ENCODE assay signal across 24 cellular contexts in genomic region chr1:233638513-233638912, GRCh38. TPM values are rescaled to one million over a fixed set of nuclear protein-coding genes. Genes with fewer than 3 reads are reported as not detected.
A peak's percentile ranks its signal among the peaks of the same experiment; 100 is the strongest.
DNase-seq lines count a peak whose midpoint lies in the region; ATAC-seq, FAIRE-seq and TF ChIP-seq lines count a peak whose summit lies in the region.
"Had no signal": no experiment of that assay in that cellular context is flagged by ENCODE, and none has a peak within 500 bp of the region (broad histone marks: within the 10 kb centered on the region; RNA-seq: fewer than 3 reads in every experiment).

No MANE protein-coding gene starts in this region.

- peak overlapping the region in 1 of 2 experiments; percentile 65; a peak in 2 of 4 replicates for H3K9ac ChIP-seq in K562 (ENCODE audit: insufficient read depth in 1 of 2, low read depth in 2 of 2, low read length in 2 of 2)
- no peak overlapping the region for H3K9ac ChIP-seq in H1 (replicated peaks in 1 of 4; ENCODE audit: extremely low read depth in 1 of 4, low read depth in 3 of 4, low read length in 3 of 4)
- H3K9ac ChIP-seq: BLaER1 had no signal

- 0 out of 2 replicates have a peak, but pooled peaks cover 2% of the 10 kb centered on the region for H3K79me1 ChIP-seq in H1 (ENCODE audit: low read depth, low read length)

- TF ChIP-seq POLR2A in K562 (conservative IDR thresholded peaks at IDR 0.05) (no peak), H1 (IDR thresholded peaks at IDR 0.05; ENCODE audit: control extremely low read depth in 1 of 2, low read depth in 2 of 2, low read length in 2 of 2) (no peak)

- no peak overlapping the region for H2BK120ac ChIP-seq in H1 (replicated peaks; ENCODE audit: low read depth, low read length)

- H3K79me2 ChIP-seq in K562 (ENCODE audit: control insufficient read depth, insufficient read depth, low read length) (peaks cover 32% of the 10 kb centered on the region), H1 (ENCODE audit: control insufficient read depth in 1 of 2, insufficient read depth in 2 of 2, low read length in 2 of 2) (peaks cover 0 to 11% of the 10 kb centered on the region in 2 experiments; a peak in 2 of 4 replicates)

- H4K8ac ChIP-seq in H1 (ENCODE audit: extremely low read depth, insufficient read depth, low read length): no peak overlapping the region

- H3K4me1 ChIP-seq in K562 (replicated peaks in 1 of 2; ENCODE audit: control insufficient read depth in 2 of 2, insufficient read depth in 2 of 2, low read length in 2 of 2) (peaks cover 18 to 41% of the 10 kb centered on the region in 2 experiments), H1 (replicated peaks in 1 of 4; ENCODE audit: control insufficient read depth in 3 of 4, insufficient read depth in 4 of 4, low read length in 3 of 4) (peaks cover 0 to 9% (median 6%) of the 10 kb centered on the region in 4 experiments; a peak in 5 of 7 replicates)
- H3K4me1 ChIP-seq: BLaER1 had no signal

- no peak overlapping the region for H3K27ac ChIP-seq in K562 (ENCODE audit: extremely low read depth, low read depth, low read length)
- H3K27ac ChIP-seq in H1 (ENCODE audit: low read depth, low read length): no peak overlapping the region
- H3K27ac ChIP-seq: BLaER1 had no signal

- intact Hi-C loops in K562 (cut with micrococcal nuclease): loop anchor here (10.0 kb wide), 1 partner anchor 156 kb away; no protein-coding TSS in a partner anchor

- no peak overlapping the region for H3K4ac ChIP-seq in H1 (replicated peaks; ENCODE audit: insufficient read length, low read depth, low read length)

- CTCF ChIA-PET in K562 (lab: Yijun Ruan, JAX; ENCODE audit: low intra/inter-chr PET ratio): no interaction called here
- CTCF ChIA-PET in H1 (lab: Charles Lee; ENCODE audit: partially characterized antibody): interaction anchor here (0.5 to 1.0 kb wide), 2 partner anchors 34 to 37 kb away, joined by 3 read pairs; no protein-coding TSS in a partner anchor

- H2BK12ac ChIP-seq in H1 (ENCODE audit: low read depth, low read length): 0 out of 2 replicates have a peak overlapping the region, but pooled peaks have one; percentile 42

- H4K91ac ChIP-seq in H1 (replicated peaks; ENCODE audit: insufficient read length, low read length): no peak overlapping the region

- H4K20me1 ChIP-seq in K562 (replicated peaks; ENCODE audit: control insufficient read depth, insufficient read depth, low read length) (no peaks in the 10 kb centered on the region), H1 (replicated peaks in 1 of 2; ENCODE audit: control insufficient read depth in 1 of 2, insufficient read depth in 2 of 2, low read length in 2 of 2) (peaks cover 0 to 7% of the 10 kb centered on the region in 2 experiments)
- H4K20me1 ChIP-seq: BLaER1 had no signal

- no peak for FAIRE-seq in K562 (lab: Jason Lieb, UNC)
- FAIRE-seq in H1 (lab: Jason Lieb, UNC): no peak
- FAIRE-seq: G401.6, GM12891 had no signal

- TF ChIP-seq EP300 in K562 (IDR thresholded peaks at IDR 0.05; ENCODE audit: low read length) (no peak), H1 (IDR thresholded peaks at IDR 0.05; ENCODE audit: borderline replicate concordance in 1 of 2, low read depth in 2 of 2, low read length in 2 of 2) (no peak)

- no peak overlapping the region for H2BK5ac ChIP-seq in H1 (ENCODE audit: low read depth, low read length)

- H3K4me3 ChIP-seq in K562 (no peak overlapping the region), H1 (ENCODE audit: extremely low read depth in 1 of 4, insufficient read depth in 2 of 4, low read depth in 3 of 4, low read length in 4 of 4) (no peak overlapping the region)
- H3K4me3 ChIP-seq: BLaER1 had no signal

- POLR2A ChIA-PET in K562 (lab: Yijun Ruan, JAX) (interaction anchor here (0.7 kb wide), 2 partner anchors 14 to 197 kb away, joined by 3 to 4 read pairs; no protein-coding TSS in a partner anchor), H1 (lab: Charles Lee; ENCODE audit: partially characterized antibody) (no interaction called here)

- H3K27me3 ChIP-seq in K562 (ENCODE audit: control insufficient read depth in 2 of 2, insufficient read depth in 2 of 2, low read length in 2 of 2) (no peaks in the 10 kb centered on the region), H1 (replicated peaks in 1 of 4; ENCODE audit: control insufficient read depth in 3 of 4, extremely low read depth in 1 of 4, insufficient read depth in 3 of 4, low read length in 3 of 4) (no peaks in the 10 kb centered on the region)
- H3K27me3 ChIP-seq: BLaER1 had no signal

- BruUV-seq in K562 (replicated peaks; lab: Mats Ljungman, UMichigan): no TSS peak

- H3K4me2 ChIP-seq in K562 (ENCODE audit: insufficient read depth, low read length) (no peak overlapping the region), H1 (ENCODE audit: insufficient read depth in 1 of 2, low read depth in 2 of 2, low read length in 2 of 2) (no peak overlapping the region)
- H3K4me2 ChIP-seq: BLaER1 had no signal

- no peak for TF ChIP-seq RAD21 in K562 (CRISPR knock-in tag; conservative IDR thresholded peaks at IDR 0.05 in 1 of 2, IDR thresholded peaks at IDR 0.05 in 1 of 2)
- TF ChIP-seq RAD21 in H1 (IDR thresholded peaks at IDR 0.05 in 1 of 2, conservative IDR thresholded peaks at IDR 0.05 in 1 of 2; ENCODE audit: low read depth in 2 of 2, low read length in 2 of 2): no peak

- no peaks in the 10 kb centered on the region for H3K23me2 ChIP-seq in H1 (ENCODE audit: low read depth, low read length)

- H3K9me3 ChIP-seq in K562 (replicated peaks; ENCODE audit: control insufficient read depth, insufficient read depth, low read depth, low read length) (no peaks in the 10 kb centered on the region; the same call in 1 of the 2 replicates), H1 (ENCODE audit: insufficient read depth in 2 of 2, low read depth in 1 of 2, low read length in 1 of 2) (no peaks in the 10 kb centered on the region)
- H3K9me3 ChIP-seq: BLaER1 had no signal

- H2BK15ac ChIP-seq in H1 (ENCODE audit: low read length): no peak overlapping the region

- no peak for ATAC-seq in K562
- ATAC-seq: HCT116 had no signal

- H2AK5ac ChIP-seq in H1 (ENCODE audit: low read depth, low read length): no peak overlapping the region; the same call in 1 of the 2 replicates

- H2AFZ ChIP-seq in K562 (ENCODE audit: low read depth, low read length) (no peak overlapping the region), H1 (ENCODE audit: low read length) (no peak overlapping the region)

- no peaks in the 10 kb centered on the region for H3K9me1 ChIP-seq in K562 (ENCODE audit: control insufficient read depth, insufficient read depth, low read length)

- in situ Hi-C loops in G401 (cut with HindIII; ENCODE audit: low sequenced_read_pairs): no loop called here
- in situ Hi-C loops in K562 (cut with MboI): no loop called here

- TF ChIP-seq CTCF in K562 (IDR thresholded peaks at IDR 0.05 in 2 of 3, conservative IDR thresholded peaks at IDR 0.05 in 1 of 3; ENCODE audit: insufficient read depth in 2 of 3, low read depth in 1 of 3, low read length in 3 of 3) (no peak), H1 (IDR thresholded peaks at IDR 0.05; ENCODE audit: control extremely low read depth in 1 of 3, insufficient read depth in 1 of 3, low read depth in 1 of 3, low read length in 3 of 3) (no peak)

- H3K14ac ChIP-seq in H1 (ENCODE audit: insufficient read length): no peak overlapping the region

- 80% methylated on average over 7 of the region's 7 CpGs for WGBS in K562 (ENCODE audit: insufficient coverage, low coverage, missing lambda C conversion rate)
- 93% methylated on average over 7 of the region's 7 CpGs; no CpG with 5 or more reads in 1 of the 2 experiments for WGBS in H1 (ENCODE audit: extremely low coverage in 1 of 2, insufficient coverage in 1 of 2, insufficient read length in 1 of 2, insufficient replicate concordance in 2 of 2, low coverage in 1 of 2, low lambda C conversion rate in 2 of 2, missing lambda C conversion rate in 1 of 2), 2 experiments

- peak; percentile 97 for DNase-seq in G401 (ENCODE audit: low spot score)
- no peak for DNase-seq in K562 (ENCODE audit: extremely low read depth in 1 of 4, low spot score in 3 of 4)
- DNase-seq in H1 (ENCODE audit: low read depth in 1 of 2, low spot score in 2 of 2): no peak
- DNase-seq in occipital lobe (lab: John Stamatoyannopoulos, UW): peak; percentile 66
- no peak for DNase-seq in H4 (ENCODE audit: low spot score)
- DNase-seq in NCI-H2227 treated with DMSO at 0.1 percent for 48 hours (lab: John Stamatoyannopoulos, UW): no peak
- DNase-seq in COR-L47 (lab: John Stamatoyannopoulos, UW): no peak
- DNase-seq: CD4-positive, CD25-positive, alpha-beta regulatory T cell; GOT3; KG1; NCI-H1092 treated with DMSO at 0.1 percent for 48 hours; NCI-H1436; NCI-H187; NCI-H2081 treated with DMSO at 0.1 percent for 48 hours; NCI-H2171; NCI-H524; NCI-H748 treated with DMSO at 0.1 percent for 48 hours; NK-92 treated with Interleukin-12 subunit alpha and Interleukin-12 subunit beta, amount 100 ng/mL, for 24 hours; RPMI8226; SHP77 had no signal

- no peak overlapping the region for H3K56ac ChIP-seq in H1 (replicated peaks; ENCODE audit: insufficient read length, low read depth, low read length)

- no peak overlapping the region for H3K23ac ChIP-seq in H1 (ENCODE audit: insufficient read length)

- no peak overlapping the region for H2BK20ac ChIP-seq in H1 (ENCODE audit: low read length)

- H4K5ac ChIP-seq in H1 (ENCODE audit: insufficient read length, low read depth, low read length): no peak overlapping the region

- H3K18ac ChIP-seq in H1 (ENCODE audit: extremely low read depth, low read length): no peak overlapping the region

- peaks cover 9% of the 10 kb centered on the region for H3K36me3 ChIP-seq in K562 (ENCODE audit: control insufficient read depth, insufficient read depth, low read length)
- H3K36me3 ChIP-seq in H1 (ENCODE audit: control insufficient read depth in 2 of 4, insufficient read depth in 4 of 4, low read length in 3 of 4): no peaks in the 10 kb centered on the region; a peak in 1 of 8 replicates
- H3K36me3 ChIP-seq: BLaER1 had no signal

RNA-seq across cellular contexts. Expression of gene KCNK1, which starts 24.6 kb away (rescaled TPM):
- total RNA-seq in G401 (2014; rRNA removed; shearing (Covaris generic)): not detected in 2 replicates
- 25.8 and 31.2 TPM in 2 replicates for total RNA-seq in K562 (2011; cell fraction: chromatin; rRNA removed; ENCODE audit: low replicate concordance)
- 36.3 and 38.5 TPM in 2 replicates for total RNA-seq in K562 (2011; cell fraction: nucleolus; rRNA removed)
- total RNA-seq in K562 (2011; cell fraction: nucleoplasm; rRNA removed): 34.2 and 46.4 TPM in 2 replicates
- 6.0 and 6.7 TPM in 2 replicates for total RNA-seq in K562 (2014; rRNA removed)
- total RNA-seq in K562 (2014; rRNA removed; fragmentation: Illumina TruSeq; extraction: Trizol): 6.0 and 7.0 TPM in 2 replicates
- 4.1 and 4.7 TPM in 2 replicates for total RNA-seq in K562 (2015; rRNA removed; fragmentation: Illumina TruSeq; extraction: Trizol)
- 9.4 and 9.8 TPM in 2 replicates for total RNA-seq in K562 (2021)
- 19.9 and 22.7 TPM in 2 replicates for polyA plus RNA-seq in K562 (2011; rRNA removed)
- polyA plus RNA-seq in K562 (2011; cell fraction: cytosol; rRNA removed): 20.0 and 35.2 TPM in 2 replicates
- 16.3 and 25.6 TPM in 2 replicates for polyA plus RNA-seq in K562 (2011; cell fraction: nucleus; rRNA removed)
- 6.0 and 6.4 TPM in 2 replicates for polyA plus RNA-seq in K562 (2012)
- polyA plus RNA-seq in K562 (2014; fragmentation: Illumina TruSeq; extraction: Trizol): 7.4 and 9.3 TPM in 2 replicates
- polyA plus RNA-seq in K562 (2014; fragmentation: Nextera tagmentation; extraction: Ambion mirVana): 1 to 10 TPM; 3.1 to 3.5 TPM
- polyA plus RNA-seq in K562 (2014; rRNA removed): 8.0 and 9.8 TPM in 2 replicates
- polyA minus RNA-seq in K562 (2011; rRNA and poly(A)+ RNA removed): 19.6 and 25.5 TPM in 2 replicates
- polyA minus RNA-seq in K562 (2011; cell fraction: cytosol; rRNA and poly(A)+ RNA removed): 20.0 and 23.3 TPM in 2 replicates
- 16.6 and 19.1 TPM in 2 replicates for polyA minus RNA-seq in K562 (2011; cell fraction: nucleus; rRNA and poly(A)+ RNA removed)
- 10.8 and 11.9 TPM in 2 replicates for total RNA-seq in H1 (2021; fragmentation: NEBNext Ultra II Directional; extraction: Animal tissue kit (Norgen Biotek cat#: 25700))
- 16.4 and 16.5 TPM in 2 replicates for polyA plus RNA-seq in H1 (2011; rRNA removed)
- 11.0 TPM for polyA plus RNA-seq in H1 (2011; cell fraction: cytosol; rRNA removed)
- 14.7 TPM for polyA plus RNA-seq in H1 (2011; cell fraction: nucleus; rRNA removed)
- polyA plus RNA-seq in H1 (2012, experiment 1 of 2): 10.4 to 13.9 TPM (median 12.8 TPM) in 4 replicates
- 8.7 TPM for polyA plus RNA-seq in H1 (2012, experiment 2 of 2)
- polyA plus RNA-seq in H1 (2013, experiment 1 of 2): 10.7 TPM
- 12.2 TPM for polyA plus RNA-seq in H1 (2013, experiment 2 of 2)
- polyA minus RNA-seq in H1 (2011; rRNA and poly(A)+ RNA removed): 19.1 and 20.3 TPM in 2 replicates
- polyA minus RNA-seq in H1 (2011; cell fraction: cytosol; rRNA and poly(A)+ RNA removed): 19.4 TPM
- polyA minus RNA-seq in H1 (2011; cell fraction: nucleus; rRNA and poly(A)+ RNA removed): 14.2 TPM
- 5.3 TPM for total RNA-seq in occipital lobe
- 1.3 and 1.8 TPM in 2 replicates for total RNA-seq in H4 (2014; rRNA removed; shearing (Covaris generic))

Comparison
In these comparisons a context has a peak if more than half of its experiments do, and no peak if none do; other contexts are left out.
1. DNase-seq: peak in G401 (single experiment) and occipital lobe (single experiment); none in K562 (0 of 4), H1 (0 of 2), H4 (single experiment), NCI-H2227 treated with DMSO at 0.1 percent for 48 hours (single experiment) and COR-L47 (single experiment).